ENCODE assay signal across 8 cellular contexts in the genomic region with DNA sequence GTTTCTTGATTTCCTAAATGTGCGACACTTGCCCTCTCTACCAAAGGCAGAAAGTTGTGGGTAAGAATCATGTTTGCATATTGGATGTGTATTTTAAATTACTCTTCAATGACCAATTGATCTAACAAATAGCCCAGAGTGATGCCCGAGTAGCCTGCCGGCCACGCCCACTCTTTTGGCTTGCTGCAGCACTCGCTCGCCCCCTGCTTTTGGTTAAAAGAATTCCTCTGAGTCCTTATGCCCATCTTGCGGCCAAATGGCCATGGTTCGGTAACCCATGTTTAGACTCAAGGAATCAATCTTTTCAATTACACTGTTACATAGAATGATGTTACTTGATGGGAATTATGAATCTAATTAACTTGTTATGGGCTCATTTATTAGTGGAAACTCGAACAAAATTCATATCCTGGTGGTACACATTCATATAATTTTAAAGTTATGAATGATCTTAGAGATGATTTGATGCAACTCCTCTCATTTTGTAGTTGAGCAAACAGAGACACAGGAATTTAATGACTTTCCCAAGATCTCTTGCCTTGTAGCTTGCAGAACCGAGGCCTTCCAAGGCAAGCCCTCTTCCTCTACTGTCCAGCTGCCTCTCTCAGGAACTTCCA. TPM values are rescaled to one million over a fixed set of nuclear protein-coding genes. Genes with fewer than 3 reads are reported as not detected.
DNase-seq lines count a peak whose midpoint lies in the region; ATAC-seq and TF ChIP-seq lines count a peak whose summit lies in the region.

No MANE protein-coding gene starts in this region.

- no peaks in the 10 kb centered on the region for H3K9me3 ChIP-seq in SK-N-SH
- no peaks in the 10 kb centered on the region for H3K9me3 ChIP-seq in left ventricle myocardium inferior (replicated peaks)
- H3K9me3 ChIP-seq in testis = no peaks in the 10 kb centered on the region
- no peaks in the 10 kb centered on the region for H3K9me3 ChIP-seq in uterus

- CTCF ChIA-PET in SK-N-SH (lab: Yijun Ruan, JAX) = interaction anchor here (1.0 kb wide), 1 partner anchor 14 kb away, joined by 3 read pairs; no protein-coding TSS in a partner anchor

- H3F3A ChIP-seq in SK-N-SH (replicated peaks; ENCODE audit: insufficient read depth) = peaks cover 4% of the 10 kb centered on the region

- TF ChIP-seq CTCF in SK-N-SH (IDR thresholded peaks at IDR 0.05) (no peak; the same call in 1 of the 2 replicates), left ventricle myocardium inferior (IDR thresholded peaks at IDR 0.05; ENCODE audit: borderline replicate concordance) (peak; percentile 41), testis (IDR thresholded peaks at IDR 0.05) (no peak), uterus (IDR thresholded peaks at IDR 0.05) (peak in 2 of 4 experiments; percentile 15 to 28)

- H3K27me3 ChIP-seq in SK-N-SH (ENCODE audit: insufficient read depth) (no peaks in the 10 kb centered on the region), left ventricle myocardium inferior (ENCODE audit: low read depth) (no peaks in the 10 kb centered on the region), testis (no peaks in the 10 kb centered on the region), uterus (no peaks in the 10 kb centered on the region)

- no peak overlapping the region for H3K9ac ChIP-seq in SK-N-SH

- H3K36me3 ChIP-seq in SK-N-SH (replicated peaks in 1 of 2; ENCODE audit: control insufficient read depth in 1 of 2, insufficient read depth in 2 of 2, low read length in 1 of 2) (peaks cover 5 to 9% of the 10 kb centered on the region in 2 experiments), left ventricle myocardium inferior (no peaks in the 10 kb centered on the region), testis (ENCODE audit: low read depth, missing control alignments) (no peaks in the 10 kb centered on the region), uterus (no peaks in the 10 kb centered on the region)

- H3K4me2 ChIP-seq in SK-N-SH = no peak overlapping the region

- intact Hi-C loops in left ventricle myocardium inferior (cut with micrococcal nuclease) = no loop called here
- intact Hi-C loops in testis (cut with DNase I; ENCODE audit: low total_unique reads) = no loop called here
- intact Hi-C loops in uterus (cut with DNase I; ENCODE audit: low total_unique reads) = no loop called here

- TF ChIP-seq POLR2A in testis (IDR thresholded peaks at IDR 0.05) (no peak), uterus (IDR thresholded peaks at IDR 0.05) (no peak)

- no peaks in the 10 kb centered on the region for H4K20me1 ChIP-seq in SK-N-SH (ENCODE audit: insufficient read depth)

- TF ChIP-seq EP300 in SK-N-SH (IDR thresholded peaks at IDR 0.05; ENCODE audit: borderline replicate concordance in 1 of 2, low read depth in 1 of 2, low read length in 1 of 2) = no peak

- POLR2A ChIA-PET in SK-N-SH (lab: Yijun Ruan, JAX) = interaction anchor here (0.5 kb wide), 1 partner anchor 691 kb away, joined by 5 read pairs; no protein-coding TSS in a partner anchor

- H3K4me3 ChIP-seq in SK-N-SH (ENCODE audit: low read depth in 2 of 2, low read length in 1 of 2) = no peak overlapping the region; a peak in 1 of 4 replicates
- H3K4me3 ChIP-seq in left ventricle myocardium inferior = no peak overlapping the region
- H3K4me3 ChIP-seq in testis = no peak overlapping the region
- H3K4me3 ChIP-seq in uterus = no peak overlapping the region

- H3K27ac ChIP-seq in SK-N-SH (ENCODE audit: low read depth in 2 of 2, low read length in 1 of 2) (no peak overlapping the region), left ventricle myocardium inferior (replicated peaks) (no peak overlapping the region), testis (no peak overlapping the region), uterus (no peak overlapping the region)

- 92% methylated on average over 10 of the region's 10 CpGs for WGBS in SK-N-SH (ENCODE audit: low lambda C conversion rate)
- WGBS in testis, 2 donors = 73 to 74% methylated on average over 10 of the region's 10 CpGs

- no peak overlapping the region for H2AFZ ChIP-seq in SK-N-SH (ENCODE audit: low read depth)

- DNase-seq in SK-N-SH = no peak
- peak; percentile 43 for DNase-seq in activated CD4-positive, alpha-beta T cell treated with anti-CD3 and anti-CD28 coated beads for 48 hours
- DNase-seq in left ventricle myocardium inferior = no peak
- peak; percentile 17 for DNase-seq in testis
- DNase-seq in uterus = no peak

- peak; percentile 28; the same call in 1 of the 2 replicates for TF ChIP-seq RAD21 in SK-N-SH (IDR thresholded peaks at IDR 0.05; ENCODE audit: low read length)

- H3K79me2 ChIP-seq in SK-N-SH (ENCODE audit: insufficient read depth) = no peaks in the 10 kb centered on the region

- H3K9me2 ChIP-seq in SK-N-SH = no peaks in the 10 kb centered on the region

- peaks cover 0 to 4% of the 10 kb centered on the region in 2 experiments; a peak in 2 of 4 replicates for H3K4me1 ChIP-seq in SK-N-SH (ENCODE audit: control insufficient read depth in 1 of 2, insufficient read depth in 2 of 2, low read depth in 1 of 2, low read length in 1 of 2)
- no peaks in the 10 kb centered on the region for H3K4me1 ChIP-seq in left ventricle myocardium inferior
- no peaks in the 10 kb centered on the region for H3K4me1 ChIP-seq in testis
- no peaks in the 10 kb centered on the region for H3K4me1 ChIP-seq in uterus

- ATAC-seq in SK-N-SH treated with all-trans-retinoic acid at 6 μM for 48 hours (no peak), GM21447 (IDR thresholded peaks at IDR 0.05; ENCODE audit: unreplicated experiment) (peak; percentile 99), HG03565 (IDR thresholded peaks at IDR 0.05; ENCODE audit: unreplicated experiment) (peak; percentile 90)

TF ChIP-seq in SK-N-SH, 30 proteins besides CTCF, POLR2A, EP300 and RAD21 (continues in another document):
- TF ChIP-seq YY1 (IDR thresholded peaks at IDR 0.05; ENCODE audit: low read depth) (no peak), CHD2 (IDR thresholded peaks at IDR 0.05; ENCODE audit: low read length, partially characterized antibody) (no peak), RXRA (IDR thresholded peaks at IDR 0.05; ENCODE audit: borderline replicate concordance, low read depth) (no peak)
- TF ChIP-seq, protein P1, sequence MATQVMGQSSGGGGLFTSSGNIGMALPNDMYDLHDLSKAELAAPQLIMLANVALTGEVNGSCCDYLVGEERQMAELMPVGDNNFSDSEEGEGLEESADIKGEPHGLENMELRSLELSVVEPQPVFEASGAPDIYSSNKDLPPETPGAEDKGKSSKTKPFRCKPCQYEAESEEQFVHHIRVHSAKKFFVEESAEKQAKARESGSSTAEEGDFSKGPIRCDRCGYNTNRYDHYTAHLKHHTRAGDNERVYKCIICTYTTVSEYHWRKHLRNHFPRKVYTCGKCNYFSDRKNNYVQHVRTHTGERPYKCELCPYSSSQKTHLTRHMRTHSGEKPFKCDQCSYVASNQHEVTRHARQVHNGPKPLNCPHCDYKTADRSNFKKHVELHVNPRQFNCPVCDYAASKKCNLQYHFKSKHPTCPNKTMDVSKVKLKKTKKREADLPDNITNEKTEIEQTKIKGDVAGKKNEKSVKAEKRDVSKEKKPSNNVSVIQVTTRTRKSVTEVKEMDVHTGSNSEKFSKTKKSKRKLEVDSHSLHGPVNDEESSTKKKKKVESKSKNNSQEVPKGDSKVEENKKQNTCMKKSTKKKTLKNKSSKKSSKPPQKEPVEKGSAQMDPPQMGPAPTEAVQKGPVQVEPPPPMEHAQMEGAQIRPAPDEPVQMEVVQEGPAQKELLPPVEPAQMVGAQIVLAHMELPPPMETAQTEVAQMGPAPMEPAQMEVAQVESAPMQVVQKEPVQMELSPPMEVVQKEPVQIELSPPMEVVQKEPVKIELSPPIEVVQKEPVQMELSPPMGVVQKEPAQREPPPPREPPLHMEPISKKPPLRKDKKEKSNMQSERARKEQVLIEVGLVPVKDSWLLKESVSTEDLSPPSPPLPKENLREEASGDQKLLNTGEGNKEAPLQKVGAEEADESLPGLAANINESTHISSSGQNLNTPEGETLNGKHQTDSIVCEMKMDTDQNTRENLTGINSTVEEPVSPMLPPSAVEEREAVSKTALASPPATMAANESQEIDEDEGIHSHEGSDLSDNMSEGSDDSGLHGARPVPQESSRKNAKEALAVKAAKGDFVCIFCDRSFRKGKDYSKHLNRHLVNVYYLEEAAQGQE (IDR thresholded peaks at IDR 0.05; ENCODE audit: low read depth, low read length) = no peak

TF ChIP-seq in SK-N-SH treated with all-trans-retinoic acid at 6 μM for 48 hours, 23 proteins besides CTCF, POLR2A, EP300 and RAD21:
- TF ChIP-seq TOX (CRISPR knock-in tag; IDR thresholded peaks at IDR 0.05; ENCODE audit: borderline replicate concordance) (no peak), ISL1 (CRISPR knock-in tag; IDR thresholded peaks at IDR 0.05) (no peak), PPARA (CRISPR knock-in tag; IDR thresholded peaks at IDR 0.05; ENCODE audit: borderline replicate concordance) (no peak), GLIS3 (CRISPR knock-in tag; IDR thresholded peaks at IDR 0.05) (no peak), ZNF8 (CRISPR knock-in tag; IDR thresholded peaks at IDR 0.05) (no peak), ZNF70 (CRISPR knock-in tag; IDR thresholded peaks at IDR 0.05) (no peak)
TF ChIP-seq in SK-N-SH treated with all-trans-retinoic acid at 6 μM for 48 hours: peak in this region for 0.

RNA-seq across cellular contexts. Expression of a gene that starts 36.5 kb away (rescaled TPM):
- polyA plus RNA-seq in SK-N-SH (2012; rRNA removed) (50.6 and 55.1 TPM in 2 replicates), testis (ENCODE audit: insufficient read depth, low read depth, low replicate concordance) (23.8 TPM)
- 65.6 and 68.5 TPM in 2 replicates for polyA plus RNA-seq in SK-N-SH (2012; cell fraction: cytosol; rRNA removed)
- polyA plus RNA-seq in SK-N-SH (2012; cell fraction: nucleus; rRNA removed) = 15.7 and 19.4 TPM in 2 replicates
- total RNA-seq in left ventricle myocardium inferior (47.5 TPM), testis (10 to 100 TPM in 1 of 2 donors, 1 to 10 TPM in 1; 9.6 to 18.5 TPM), uterus (10 to 100 TPM; 22.3 to 41.7 (median 27.7) TPM)

Comparison
In these comparisons a context has a peak if more than half of its experiments do, and no peak if none do; other contexts are left out.
1. DNase-seq: peak in activated CD4-positive, alpha-beta T cell treated with anti-CD3 and anti-CD28 coated beads for 48 hours (single experiment) and testis (single experiment); none in SK-N-SH (single experiment), left ventricle myocardium inferior (single experiment) and uterus (0 of 2).